In the genomic region with DNA sequence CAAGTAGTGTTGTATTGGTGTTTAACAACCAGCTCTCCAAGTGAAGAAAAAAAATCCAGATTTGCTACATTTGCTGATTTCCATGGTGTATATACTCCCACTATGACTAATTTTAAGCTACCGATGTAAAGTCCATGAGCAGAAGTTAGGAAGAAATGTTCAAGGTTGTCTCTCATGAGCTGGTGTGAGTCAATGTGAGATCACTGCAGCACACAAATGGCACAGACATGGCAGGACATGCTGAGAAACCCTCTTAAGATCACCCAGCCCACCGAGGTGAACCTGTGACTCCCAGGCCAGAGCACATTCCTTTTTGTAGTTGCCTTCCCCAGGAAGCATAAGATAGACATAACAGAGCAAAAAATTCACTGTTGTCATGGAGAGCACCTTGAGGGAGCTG, we compare ENCODE assay signal across 19 cellular contexts. TPM values are rescaled to one million over a fixed set of nuclear protein-coding genes. Genes with fewer than 3 reads are reported as not detected.
A peak's percentile ranks its signal among the peaks of the same experiment; 100 is the strongest.
DNase-seq lines count a peak whose midpoint lies in the region; ATAC-seq and TF ChIP-seq lines count a peak whose summit lies in the region.
"Had no signal": no experiment of that assay in that cellular context is flagged by ENCODE, and none has a peak within 500 bp of the region (broad histone marks: within the 10 kb centered on the region; RNA-seq: fewer than 3 reads in every experiment).

No MANE protein-coding gene starts in this region.

- ATAC-seq in activated naive CD4-positive, alpha-beta T cell treated with anti-CD3 and anti-CD28 coated beads, Interleukin-2, amount 50 U/mL, for 72 hours, result peak; percentile 26 to 40
- ATAC-seq: activated CD4-positive, CD25-positive, alpha-beta regulatory T cell treated with anti-CD3 and anti-CD28 coated beads, Interleukin-2, amount 50 U/mL, for 24 hours; activated CD8-positive, alpha-beta memory T cell treated with anti-CD3 and anti-CD28 coated beads, Interleukin-2, amount 10 ng/mL, durations not matched to agents 7 days and 5 days; GM23338; T-helper 17 cell had no signal

- H3K36me3 ChIP-seq in suprapubic skin, result no peaks in the 10 kb centered on the region
- H3K36me3 ChIP-seq: SJCRH30 had no signal

- DNase-seq in activated naive CD4-positive, alpha-beta T cell treated with anti-CD3 and anti-CD28 coated beads, Interleukin-2, amount 50 U/mL, for 72 hours (ENCODE audit: low spot score in 2 of 2), result no peak
- DNase-seq in activated naive CD4-positive, alpha-beta T cell treated with anti-CD3 and anti-CD28 coated beads, Interleukin-2, amount 50 U/mL, for 16 hours, result no peak
- DNase-seq in amniotic epithelial cell (ENCODE audit: low read depth), result peak; percentile 58
- DNase-seq in fibroblast of mammary gland (ENCODE audit: low read depth), result peak; percentile 87
- DNase-seq in suprapubic skin (ENCODE audit: low spot score in 2 of 2), result no peak
- DNase-seq in activated naive CD8-positive, alpha-beta T cell treated with anti-CD3 and anti-CD28 coated beads for 36 hours, result no peak
- DNase-seq in activated CD4-positive, alpha-beta memory T cell treated with anti-CD3 and anti-CD28 coated beads, Interleukin-2, amount 10 ng/mL, durations not matched to agents 7 days and 5 days, result no peak
- DNase-seq in GM10248 (ENCODE audit: extremely low spot score), result no peak
- DNase-seq: activated CD8-positive, alpha-beta memory T cell treated with anti-CD3 and anti-CD28 coated beads, Interleukin-2, amount 10 ng/mL, durations not matched to agents 7 days and 5 days; amygdala; NCI-H2029 treated with DMSO at 0.1 percent for 48 hours; nephron progenitor cell; SJCRH30; T-helper 17 cell had no signal

- no peak overlapping the region for H3K4me3 Mint-ChIP-seq in activated naive CD8-positive, alpha-beta T cell treated with anti-CD3 and anti-CD28 coated beads for 36 hours
- no peak overlapping the region for H3K4me3 Mint-ChIP-seq in activated CD4-positive, alpha-beta memory T cell treated with anti-CD3 and anti-CD28 coated beads, Interleukin-2, amount 10 ng/mL, durations not matched to agents 7 days and 5 days
- H3K4me3 Mint-ChIP-seq: activated CD8-positive, alpha-beta memory T cell treated with anti-CD3 and anti-CD28 coated beads, Interleukin-2, amount 10 ng/mL, durations not matched to agents 7 days and 5 days; GM23338; nephron progenitor cell; stimulated activated naive CD8-positive, alpha-beta T cell treated with anti-CD3 and anti-CD28 coated beads, Interleukin-15, Interleukin-2, amounts not matched to agents 100 ng/mL and 50 ng/mL, for 24 hours; T-helper 17 cell had no signal

- TF ChIP-seq CTCF in fibroblast of mammary gland (conservative IDR thresholded peaks at IDR 0.05; ENCODE audit: control insufficient read depth, insufficient read depth, low read depth, low read length), result no peak
- TF ChIP-seq CTCF in suprapubic skin (IDR thresholded peaks at IDR 0.05), result no peak
- TF ChIP-seq CTCF in GM10248 (IDR thresholded peaks at IDR 0.05; ENCODE audit: control extremely low read depth, extremely low read depth, low read depth, missing control alignments), result no peak

- H3K27me3 Mint-ChIP-seq in activated naive CD8-positive, alpha-beta T cell treated with anti-CD3 and anti-CD28 coated beads for 36 hours, result no peaks in the 10 kb centered on the region
- no peaks in the 10 kb centered on the region for H3K27me3 Mint-ChIP-seq in activated CD4-positive, alpha-beta memory T cell treated with anti-CD3 and anti-CD28 coated beads, Interleukin-2, amount 10 ng/mL, durations not matched to agents 7 days and 5 days
- H3K27me3 Mint-ChIP-seq: activated CD8-positive, alpha-beta memory T cell treated with anti-CD3 and anti-CD28 coated beads, Interleukin-2, amount 10 ng/mL, durations not matched to agents 7 days and 5 days; stimulated activated naive CD8-positive, alpha-beta T cell treated with anti-CD3 and anti-CD28 coated beads, Interleukin-15, Interleukin-2, amounts not matched to agents 100 ng/mL and 50 ng/mL, for 24 hours; T-helper 17 cell had no signal

- CTCF ChIA-PET in activated CD4-positive, alpha-beta memory T cell treated with anti-CD3 and anti-CD28 coated beads, Interleukin-2, amount 10 ng/mL, durations not matched to agents 7 days and 5 days (lab: Charles Lee), result interaction anchor here (1.2 kb wide), 1 partner anchor 12 kb away, joined by 3 read pairs; no protein-coding TSS in a partner anchor
- CTCF ChIA-PET in GM10248 (lab: Yijun Ruan, JAX), result interaction anchor here (0.9 kb wide), 1 partner anchor 129 kb away, joined by 3 read pairs; no protein-coding TSS in a partner anchor

- no peaks in the 10 kb centered on the region for H3K9me3 ChIP-seq in suprapubic skin
- H3K9me3 ChIP-seq: SJCRH30 had no signal

- peaks cover 38% of the 10 kb centered on the region for H3K4me1 ChIP-seq in suprapubic skin
- H3K4me1 ChIP-seq: BLaER1 treated with 17β-estradiol and CSF1 and Interleukin-3, amounts not matched to agents 10 nM and 100 nM; SJCRH30 had no signal

- TF ChIP-seq EP300 in suprapubic skin (IDR thresholded peaks at IDR 0.05), result no peak

- H3K27ac ChIP-seq in suprapubic skin, result peak overlapping the region; percentile 8
- H3K27ac ChIP-seq: BLaER1 treated with 17β-estradiol and CSF1 and Interleukin-3, amounts not matched to agents 10 nM and 100 nM; coronary artery; SJCRH30 had no signal

- 71% methylated on average over 2 of the region's 2 CpGs for WGBS in suprapubic skin

- H3K27ac Mint-ChIP-seq in activated naive CD4-positive, alpha-beta T cell treated with anti-CD3 and anti-CD28 coated beads, Interleukin-2, amount 50 U/mL, for 72 hours, result no peak overlapping the region
- H3K27ac Mint-ChIP-seq in activated naive CD8-positive, alpha-beta T cell treated with anti-CD3 and anti-CD28 coated beads for 36 hours, result no peak overlapping the region
- no peak overlapping the region for H3K27ac Mint-ChIP-seq in activated CD4-positive, alpha-beta memory T cell treated with anti-CD3 and anti-CD28 coated beads, Interleukin-2, amount 10 ng/mL, durations not matched to agents 7 days and 5 days
- H3K27ac Mint-ChIP-seq: activated CD8-positive, alpha-beta memory T cell treated with anti-CD3 and anti-CD28 coated beads, Interleukin-2, amount 10 ng/mL, durations not matched to agents 7 days and 5 days; GM23338; nephron progenitor cell; stimulated activated naive CD8-positive, alpha-beta T cell treated with anti-CD3 and anti-CD28 coated beads, Interleukin-15, Interleukin-2, amounts not matched to agents 100 ng/mL and 50 ng/mL, for 24 hours; T-helper 17 cell had no signal

- no peaks in the 10 kb centered on the region for H3K36me3 Mint-ChIP-seq in activated naive CD4-positive, alpha-beta T cell treated with anti-CD3 and anti-CD28 coated beads, Interleukin-2, amount 50 U/mL, for 72 hours
- H3K36me3 Mint-ChIP-seq in activated naive CD8-positive, alpha-beta T cell treated with anti-CD3 and anti-CD28 coated beads for 36 hours, result no peaks in the 10 kb centered on the region
- no peaks in the 10 kb centered on the region for H3K36me3 Mint-ChIP-seq in activated CD4-positive, alpha-beta memory T cell treated with anti-CD3 and anti-CD28 coated beads, Interleukin-2, amount 10 ng/mL, durations not matched to agents 7 days and 5 days (ENCODE audit: low read depth)
- H3K36me3 Mint-ChIP-seq: activated CD8-positive, alpha-beta memory T cell treated with anti-CD3 and anti-CD28 coated beads, Interleukin-2, amount 10 ng/mL, durations not matched to agents 7 days and 5 days had no signal

- no peak overlapping the region for H3K4me3 ChIP-seq in fibroblast of mammary gland (ENCODE audit: control insufficient read depth, low read depth, low read length)
- no peak overlapping the region for H3K4me3 ChIP-seq in suprapubic skin
- H3K4me3 ChIP-seq: BLaER1 treated with 17β-estradiol and CSF1 and Interleukin-3, amounts not matched to agents 10 nM and 100 nM; coronary artery; GM23338; SJCRH30 had no signal

- peaks cover 0 to 7% of the 10 kb centered on the region in 2 donors for H3K9me3 Mint-ChIP-seq in activated naive CD4-positive, alpha-beta T cell treated with anti-CD3 and anti-CD28 coated beads, Interleukin-2, amount 50 U/mL, for 72 hours
- H3K9me3 Mint-ChIP-seq in activated naive CD8-positive, alpha-beta T cell treated with anti-CD3 and anti-CD28 coated beads for 36 hours, result no peaks in the 10 kb centered on the region
- H3K9me3 Mint-ChIP-seq in activated CD4-positive, alpha-beta memory T cell treated with anti-CD3 and anti-CD28 coated beads, Interleukin-2, amount 10 ng/mL, durations not matched to agents 7 days and 5 days, result no peaks in the 10 kb centered on the region
- H3K9me3 Mint-ChIP-seq: GM23338; nephron progenitor cell; stimulated activated naive CD8-positive, alpha-beta T cell treated with anti-CD3 and anti-CD28 coated beads, Interleukin-15, Interleukin-2, amounts not matched to agents 100 ng/mL and 50 ng/mL, for 24 hours had no signal

- H3K27me3 ChIP-seq in suprapubic skin, result no peaks in the 10 kb centered on the region
- H3K27me3 ChIP-seq: BLaER1 treated with 17β-estradiol and CSF1 and Interleukin-3, amounts not matched to agents 10 nM and 100 nM; SJCRH30 had no signal

- H3K4me1 Mint-ChIP-seq in activated naive CD8-positive, alpha-beta T cell treated with anti-CD3 and anti-CD28 coated beads for 36 hours, result peaks cover 5% of the 10 kb centered on the region
- peaks cover 11% of the 10 kb centered on the region for H3K4me1 Mint-ChIP-seq in activated CD4-positive, alpha-beta memory T cell treated with anti-CD3 and anti-CD28 coated beads, Interleukin-2, amount 10 ng/mL, durations not matched to agents 7 days and 5 days

- TF ChIP-seq POLR2A in suprapubic skin (IDR thresholded peaks at IDR 0.05), result no peak

- POLR2A ChIA-PET in activated CD4-positive, alpha-beta memory T cell treated with anti-CD3 and anti-CD28 coated beads, Interleukin-2, amount 10 ng/mL, durations not matched to agents 7 days and 5 days (lab: Charles Lee), result no interaction called here
- POLR2A ChIA-PET in GM10248 (lab: Yijun Ruan, JAX), result no interaction called here

RNA-seq across cellular contexts. Expression of gene SLC44A1, which starts 36.3 kb away (rescaled TPM):
- 10 to 100 TPM in 1 of 2 donors, 1 to 10 TPM in 1; 6.0 to 11.2 TPM for total RNA-seq in activated naive CD4-positive, alpha-beta T cell treated with anti-CD3 and anti-CD28 coated beads, Interleukin-2, amount 50 U/mL, for 72 hours
- 10 to 100 TPM; 36.2 to 79.0 (median 57.2) TPM for total RNA-seq in suprapubic skin
- 1 to 10 TPM; 7.4 to 7.5 TPM for total RNA-seq in activated naive CD8-positive, alpha-beta T cell treated with anti-CD3 and anti-CD28 coated beads for 36 hours
- total RNA-seq in activated CD4-positive, alpha-beta memory T cell treated with anti-CD3 and anti-CD28 coated beads, Interleukin-2, amount 10 ng/mL, durations not matched to agents 7 days and 5 days, result 10 to 100 TPM in 1 of 2 experiments, 1 to 10 TPM in 1; 9.5 to 10.2 TPM

Comparison
In these comparisons a context has a peak if more than half of its experiments do, and no peak if none do; other contexts are left out.
1. DNase-seq: peak in amniotic epithelial cell (single experiment) and fibroblast of mammary gland (single experiment); none in activated naive CD4-positive, alpha-beta T cell treated with anti-CD3 and anti-CD28 coated beads, Interleukin-2, amount 50 U/mL, for 72 hours (0 of 2), activated naive CD4-positive, alpha-beta T cell treated with anti-CD3 and anti-CD28 coated beads, Interleukin-2, amount 50 U/mL, for 16 hours (single experiment), suprapubic skin (0 of 2), activated naive CD8-positive, alpha-beta T cell treated with anti-CD3 and anti-CD28 coated beads for 36 hours (single experiment), activated CD4-positive, alpha-beta memory T cell treated with anti-CD3 and anti-CD28 coated beads, Interleukin-2, amount 10 ng/mL, durations not matched to agents 7 days and 5 days (single experiment) and GM10248 (single experiment).